In genomic region chr3:30140356-30140755, GRCh38 we compare ENCODE assay signal across 20 cellular contexts.
"Had no signal": no experiment of that assay in that cellular context is flagged by ENCODE, and none has a peak within 500 bp of the region (broad histone marks: within the 10 kb centered on the region; RNA-seq: fewer than 3 reads in every experiment).

No MANE protein-coding gene starts in this region.

- ATAC-seq: activated CD4-positive, alpha-beta T cell treated with anti-CD3 and anti-CD28 coated beads for 36 hours; activated CD8-positive, alpha-beta memory T cell treated with anti-CD3 and anti-CD28 coated beads, Interleukin-2, amount 10 ng/mL, durations not matched to agents 7 days and 5 days; activated CD8-positive, alpha-beta T cell treated with anti-CD3 and anti-CD28 coated beads, Interleukin-2, amount 10 ng/mL, durations not matched to agents 7 days and 5 days; activated naive CD4-positive, alpha-beta T cell treated with anti-CD3 and anti-CD28 coated beads, Interleukin-2, amount 50 U/mL, for 72 hours; gastrocnemius medialis; left cardiac atrium; naive thymus-derived CD4-positive, alpha-beta T cell; stimulated activated naive B cell treated with anti-CD40 and anti-IgM and Interleukin-4, amounts not matched to agents 10 μg/mL and 1 μg/mL and 100 μg/mL, for 72 hours had no signal

- H3K4me3 ChIP-seq: esophagus muscularis mucosa, gastrocnemius medialis, hepatocyte, ovary, prostate gland, stomach, thyroid gland, upper lobe of left lung had no signal

- DNase-seq: activated CD4-positive, alpha-beta T cell treated with anti-CD3 and anti-CD28 coated beads for 36 hours; activated CD4-positive, CD25-positive, alpha-beta regulatory T cell; activated CD8-positive, alpha-beta memory T cell treated with anti-CD3 and anti-CD28 coated beads, Interleukin-2, amount 10 ng/mL, durations not matched to agents 7 days and 5 days; activated CD8-positive, alpha-beta T cell treated with anti-CD3 and anti-CD28 coated beads, Interleukin-2, amount 10 ng/mL, durations not matched to agents 7 days and 5 days; activated naive CD4-positive, alpha-beta T cell; activated T-cell treated with anti-CD3 and anti-CD28 coated beads, Interleukin-2, amount 50 U/mL, for 48 hours; gastrocnemius medialis; left cardiac atrium; naive thymus-derived CD4-positive, alpha-beta T cell; ovary; stimulated activated CD4-positive, alpha-beta T cell treated with anti-CD3 and anti-CD28 coated beads, Interleukin-15, amount 100 ng/mL, for 24 hours; stimulated activated CD4-positive, alpha-beta T cell treated with anti-CD3 and anti-CD28 coated beads, Interleukin-2, amount 100 ng/mL, for 24 hours; stimulated activated naive B cell treated with anti-CD40 and anti-IgM and Interleukin-4, amounts not matched to agents 10 μg/mL and 1 μg/mL and 100 μg/mL, for 72 hours; stomach; thyroid gland; upper lobe of left lung had no signal
